Comparison of ENCODE assay signal across 9 cellular contexts in the genomic region with DNA sequence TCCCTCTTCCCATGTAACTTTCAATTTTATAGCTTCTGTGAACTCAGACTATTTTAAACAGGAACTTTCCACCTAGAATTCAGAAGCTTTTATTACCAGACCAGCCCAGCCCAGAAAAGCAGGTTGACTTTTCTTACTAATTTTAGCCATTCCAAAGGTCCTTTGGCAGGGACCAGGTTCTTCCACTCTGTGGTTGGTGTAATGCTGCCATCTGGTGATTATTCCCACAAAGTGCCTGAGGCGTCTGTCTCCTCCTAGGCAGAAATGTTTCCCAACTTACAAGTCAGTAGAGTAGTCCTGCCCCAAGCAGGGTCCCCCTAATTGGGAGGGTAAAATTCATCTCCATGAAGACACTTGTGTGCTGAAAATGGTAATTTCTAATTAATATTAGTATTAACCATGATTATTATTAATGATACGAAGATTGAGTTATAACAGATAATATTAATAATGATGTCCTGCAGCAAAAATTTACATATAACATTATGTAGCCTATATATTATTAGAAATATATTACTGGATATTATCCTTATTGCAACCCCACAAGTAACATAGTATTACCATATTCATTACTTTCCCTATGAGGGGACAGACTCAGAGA. TPM values are rescaled to one million over a fixed set of nuclear protein-coding genes. Genes with fewer than 3 reads are reported as not detected.
A peak's percentile ranks its signal among the peaks of the same experiment; 100 is the strongest.
DNase-seq lines count a peak whose midpoint lies in the region; ATAC-seq and TF ChIP-seq lines count a peak whose summit lies in the region.
"Had no signal": no experiment of that assay in that cellular context is flagged by ENCODE, and none has a peak within 500 bp of the region (broad histone marks: within the 10 kb centered on the region; RNA-seq: fewer than 3 reads in every experiment).

No MANE protein-coding gene starts in this region.

- H2AFZ ChIP-seq in KMS-11 (ENCODE audit: low read depth): no peak overlapping the region
- H2AFZ ChIP-seq in OCI-LY7 (ENCODE audit: low read length): no peak overlapping the region

- H3K27me3 ChIP-seq in KMS-11 (ENCODE audit: insufficient read depth, low read depth): no peaks in the 10 kb centered on the region

- H4K20me1 ChIP-seq in KMS-11 (ENCODE audit: insufficient read depth) (no peaks in the 10 kb centered on the region), OCI-LY7 (ENCODE audit: insufficient read depth, low read length) (no peaks in the 10 kb centered on the region)

- DNase-seq in DMS153 (lab: John Stamatoyannopoulos, UW): peak; percentile 77
- DNase-seq in OCI-LY7 (ENCODE audit: low spot score): peak; percentile 20
- peak; percentile 56 for DNase-seq in epidermal melanocyte (ENCODE audit: insufficient read length, low spot score)
- peak in 2 of 3 donors; percentile 48 to 75 for DNase-seq in mucosa of descending colon
- no peak for DNase-seq in UCSD-AML1 (lab: John Stamatoyannopoulos, UW; ENCODE audit: unreplicated experiment)
- no peak for DNase-seq in immature natural killer cell

- H3K4me3 Mint-ChIP-seq in immature natural killer cell: no peak overlapping the region

- H3K9me3 ChIP-seq in OCI-LY7 (ENCODE audit: low read length) (no peaks in the 10 kb centered on the region), mucosa of descending colon (no peaks in the 10 kb centered on the region)

- H3K4me2 ChIP-seq in KMS-11 (no peak overlapping the region), OCI-LY7 (ENCODE audit: low read length) (no peak overlapping the region)

- BruUV-seq in OCI-LY7 (replicated peaks; lab: Mats Ljungman, UMichigan): no TSS peak

- no peak overlapping the region for H3K27ac ChIP-seq in KMS-11
- no peak overlapping the region for H3K27ac ChIP-seq in OCI-LY7 (ENCODE audit: low read depth, low read length, poor library complexity, severe bottlenecking)

- H3K79me2 ChIP-seq in KMS-11 (ENCODE audit: insufficient read depth, low read depth) (no peaks in the 10 kb centered on the region), OCI-LY7 (ENCODE audit: insufficient read depth, low read depth, low read length) (no peaks in the 10 kb centered on the region)

- peak; percentile 65 for TF ChIP-seq CTCF in KMS-11 (conservative IDR thresholded peaks at IDR 0.05; ENCODE audit: low read depth, low read length)
- TF ChIP-seq CTCF in OCI-LY7 (conservative IDR thresholded peaks at IDR 0.05; ENCODE audit: low read length): peak; percentile 68
- TF ChIP-seq CTCF in mucosa of descending colon (IDR thresholded peaks at IDR 0.05): peak; percentile 66

- POLR2A ChIA-PET in OCI-LY7 (lab: Charles Lee): no interaction called here

- ATAC-seq in mucosa of descending colon: peak; percentile 99
- no peak for ATAC-seq in GM18907 (IDR thresholded peaks at IDR 0.05; ENCODE audit: unreplicated experiment)

- no peaks in the 10 kb centered on the region for H3K36me3 Mint-ChIP-seq in immature natural killer cell

- intact Hi-C loops in OCI-LY7 (cut with micrococcal nuclease; ENCODE audit: unreplicated experiment): loop anchor here (10.0 kb wide), 1 partner anchor 189 kb away; no protein-coding TSS in a partner anchor
- intact Hi-C loops in mucosa of descending colon (cut with DNase I, micrococcal nuclease): loop anchor here in 1 of 2 donors (5.0 kb wide), 1 partner anchor 192 kb away; no protein-coding TSS in a partner anchor

- CTCF ChIA-PET in OCI-LY7 (lab: Charles Lee; ENCODE audit: unreplicated experiment): no interaction called here

- no peak overlapping the region for H3K4me3 ChIP-seq in KMS-11 (IDR thresholded peaks at IDR 0.05; ENCODE audit: insufficient read depth, low read depth, low read length)
- no peak overlapping the region for H3K4me3 ChIP-seq in OCI-LY7 (ENCODE audit: low read depth, low read length, poor library complexity, severe bottlenecking)
- H3K4me3 ChIP-seq in mucosa of descending colon: no peak overlapping the region

- H3K36me3 ChIP-seq in KMS-11 (ENCODE audit: insufficient read depth): no peaks in the 10 kb centered on the region
- H3K36me3 ChIP-seq in OCI-LY7 (ENCODE audit: insufficient read depth, low read length): no peaks in the 10 kb centered on the region
- no peaks in the 10 kb centered on the region for H3K36me3 ChIP-seq in mucosa of descending colon (ENCODE audit: low read depth)

- peaks cover 0 to 2% (median 0%) of the 10 kb centered on the region in 3 donors for H3K27me3 Mint-ChIP-seq in immature natural killer cell (ENCODE audit: low read depth in 3 of 3)

- H3K9me3 Mint-ChIP-seq in immature natural killer cell: peaks cover 0 to 5% (median 0%) of the 10 kb centered on the region in 6 donors

- H3K4me1 Mint-ChIP-seq in immature natural killer cell: no peaks in the 10 kb centered on the region

- H3K9ac ChIP-seq in KMS-11: no peak overlapping the region

- H3K27ac Mint-ChIP-seq in immature natural killer cell: no peak overlapping the region

- H3K9me2 ChIP-seq in OCI-LY7 (ENCODE audit: insufficient read depth, low read length): no peaks in the 10 kb centered on the region

- H3K4me1 ChIP-seq in KMS-11 (ENCODE audit: low read depth, poor library complexity, severe bottlenecking) (no peaks in the 10 kb centered on the region), OCI-LY7 (ENCODE audit: insufficient read depth, low read length, poor library complexity, severe bottlenecking) (no peaks in the 10 kb centered on the region), mucosa of descending colon (ENCODE audit: low read depth) (no peaks in the 10 kb centered on the region)

RNA-seq across cellular contexts. Expression of a gene that starts 53.0 kb away (rescaled TPM):
- not detected in 2 replicates for total RNA-seq in OCI-LY7 (2014; rRNA removed; shearing (Covaris generic))
- total RNA-seq in OCI-LY7 (2022) (not detected in 2 replicates), mucosa of descending colon (not detected)
- not detected for polyA plus RNA-seq in immature natural killer cell
- total RNA-seq: mononuclear cell had no signal

Comparison
In these comparisons a context has a peak if more than half of its experiments do, and no peak if none do; other contexts are left out.
1. DNase-seq: peak in DMS153 (single experiment), OCI-LY7 (single experiment), epidermal melanocyte (single experiment) and mucosa of descending colon (2 of 3); none in UCSD-AML1 (single experiment) and immature natural killer cell (0 of 3).
2. Peak in every context shown above with its lines, with median percentiles within 50 percentile points of each other: CTCF ChIP-seq.